Comparison of ENCODE assay signal across 8 cellular contexts in genomic region chr6:5084787-5085637, GRCh38. TPM values are rescaled to one million over a fixed set of nuclear protein-coding genes. Genes with fewer than 3 reads are reported as not detected.
DNase-seq lines count a peak whose midpoint lies in the region; ATAC-seq and TF ChIP-seq lines count a peak whose summit lies in the region.

PPP1R3G (plus strand) TSS chr6:5085341; CDS start chr6:5085486, 145 bp downstream.

- H3K4me3 ChIP-seq in AG04449 (ENCODE audit: low read depth, low read length) = peak within 1 kb of the TSS; percentile 44
- H3K4me3 ChIP-seq in esophagus muscularis mucosa = peak within 1 kb of the TSS; percentile 59 to 82 (median 72)
- peak within 1 kb of the TSS; percentile 50 for H3K4me3 ChIP-seq in mucosa of stomach (ENCODE audit: low read length)

- no peaks in the 10 kb centered on the region for H3K27me3 ChIP-seq in esophagus muscularis mucosa
- peaks cover 43% of the 10 kb centered on the region for H3K27me3 ChIP-seq in mucosa of stomach (ENCODE audit: control insufficient read depth, insufficient read depth, low read length)

- 0% methylated on average over 10 of the region's 81 CpGs for WGBS in esophagus muscularis mucosa

- peak within 1 kb of the TSS; percentile 81 to 89 (median 88) for H3K27ac ChIP-seq in esophagus muscularis mucosa (replicated peaks in 1 of 4)

- ATAC-seq in GM18505 (IDR thresholded peaks at IDR 0.05; ENCODE audit: unreplicated experiment) (peak; percentile 60), HG03280 (IDR thresholded peaks at IDR 0.05; ENCODE audit: unreplicated experiment) (peak; percentile 43), SK-N-SH treated with all-trans-retinoic acid at 6 μM for 48 hours (peak; percentile 90), HG03039 (IDR thresholded peaks at IDR 0.05; ENCODE audit: unreplicated experiment) (no peak)

- TF ChIP-seq CTCF in AG04449 (IDR thresholded peaks at IDR 0.05; ENCODE audit: insufficient read depth, low read length, missing control alignments) (no peak), esophagus muscularis mucosa (IDR thresholded peaks at IDR 0.05) (no peak)

- H3K36me3 ChIP-seq in esophagus muscularis mucosa (no peaks in the 10 kb centered on the region), mucosa of stomach (ENCODE audit: control insufficient read depth, insufficient read depth, low read length) (no peaks in the 10 kb centered on the region)

- H3K4me1 ChIP-seq in esophagus muscularis mucosa (peaks cover 18 to 37% (median 25%) of the 10 kb centered on the region in 4 donors), mucosa of stomach (ENCODE audit: control insufficient read depth, insufficient read depth, low read length) (peaks cover 9% of the 10 kb centered on the region)

- TF ChIP-seq POLR2A in GM18505 (IDR thresholded peaks at IDR 0.05; ENCODE audit: borderline replicate concordance, extremely low read depth, insufficient read depth, insufficient read length) (peak; percentile 16), esophagus muscularis mucosa (IDR thresholded peaks at IDR 0.05; ENCODE audit: low read depth) (no peak)

- no peak for TF ChIP-seq EP300 in esophagus muscularis mucosa (IDR thresholded peaks at IDR 0.05)

- H3K9me3 ChIP-seq in esophagus muscularis mucosa = no peaks in the 10 kb centered on the region
- H3K9me3 ChIP-seq in mucosa of stomach (ENCODE audit: control insufficient read depth, low read length) = no peaks in the 10 kb centered on the region

- intact Hi-C loops in esophagus muscularis mucosa (cut with DNase I) = loop anchor here (10.0 kb wide), 1 partner anchor 60 kb away; no protein-coding TSS in a partner anchor

- DNase-seq in AG04449 (ENCODE audit: low read depth, low spot score) (peak; percentile 17), esophagus muscularis mucosa (ENCODE audit: extremely low spot score) (no peak), cerebellar nuclear complex (lab: John Stamatoyannopoulos, UW) (no peak)

- CTCF ChIA-PET in AG04449 (lab: Yijun Ruan, JAX) = interaction anchor here (0.6 to 1.5 kb wide), 4 partner anchors 28 to 58 kb away, joined by 3 to 4 read pairs (median 3); no protein-coding TSS in a partner anchor

- peak within 1 kb of the TSS; percentile 59 for H3K9ac ChIP-seq in mucosa of stomach (ENCODE audit: low read length)

- POLR2A ChIA-PET in AG04449 (lab: Yijun Ruan, JAX) = interaction anchor here (1.3 kb wide), 1 partner anchor 143 kb away, joined by 3 read pairs; no protein-coding TSS in a partner anchor

TF ChIP-seq in SK-N-SH treated with all-trans-retinoic acid at 6 μM for 48 hours, 23 proteins besides CTCF, POLR2A, EP300 and RAD21:
- TF ChIP-seq CREB5 (CRISPR knock-in tag; IDR thresholded peaks at IDR 0.05; ENCODE audit: low read depth) = no peak
- no peak for TF ChIP-seq POU6F1 (CRISPR knock-in tag; IDR thresholded peaks at IDR 0.05; ENCODE audit: borderline replicate concordance, low read depth)

RNA-seq across cellular contexts. Expression of gene PPP1R3G, which starts in this region (rescaled TPM):
- total RNA-seq in esophagus muscularis mucosa = 1 to 10 TPM; 3.0 to 7.9 (median 5.5) TPM
